1 cellular context compared by ENCODE assay signal in the genomic region with DNA sequence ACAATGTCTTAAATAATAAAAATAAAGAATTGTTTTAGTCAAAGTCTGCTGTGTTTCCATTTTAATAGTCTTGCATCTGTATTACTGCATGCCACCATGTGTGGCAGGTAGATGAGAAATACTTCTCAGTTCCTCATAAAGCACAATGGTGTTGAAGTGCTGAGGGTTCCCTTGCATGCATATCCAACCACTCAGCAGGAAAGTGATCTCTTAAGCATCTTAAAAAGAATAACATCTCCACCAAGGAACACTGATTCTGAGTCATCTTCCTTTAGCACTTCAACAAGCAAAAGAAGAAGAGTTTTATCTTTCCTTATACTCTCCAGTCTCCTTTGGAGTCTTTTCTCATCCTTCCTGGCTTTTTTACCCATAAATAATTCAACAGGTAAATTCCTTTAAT.
TF ChIP-seq lines count a peak whose summit lies in the region.

No MANE protein-coding gene starts in this region.

TF ChIP-seq in IMR-90, 13 proteins besides CTCF, POLR2A, EP300 and RAD21 (continued from another document):
- TF ChIP-seq NFE2L2 (IDR thresholded peaks at IDR 0.05; ENCODE audit: low read depth, low read length) = no peak
- no peak for TF ChIP-seq RCOR1 (IDR thresholded peaks at IDR 0.05; ENCODE audit: insufficient replicate concordance, low read length)
- no peak for TF ChIP-seq FOS (IDR thresholded peaks at IDR 0.05; ENCODE audit: low read depth, low read length)
- TF ChIP-seq MAZ (IDR thresholded peaks at IDR 0.05; ENCODE audit: borderline replicate concordance, low read depth, low read length) = no peak
- TF ChIP-seq MAFK (IDR thresholded peaks at IDR 0.05; ENCODE audit: low read depth, low read length) = no peak
TF ChIP-seq in IMR-90: peak in this region for 0.
